15 cellular contexts compared by ENCODE assay signal in the genomic region with DNA sequence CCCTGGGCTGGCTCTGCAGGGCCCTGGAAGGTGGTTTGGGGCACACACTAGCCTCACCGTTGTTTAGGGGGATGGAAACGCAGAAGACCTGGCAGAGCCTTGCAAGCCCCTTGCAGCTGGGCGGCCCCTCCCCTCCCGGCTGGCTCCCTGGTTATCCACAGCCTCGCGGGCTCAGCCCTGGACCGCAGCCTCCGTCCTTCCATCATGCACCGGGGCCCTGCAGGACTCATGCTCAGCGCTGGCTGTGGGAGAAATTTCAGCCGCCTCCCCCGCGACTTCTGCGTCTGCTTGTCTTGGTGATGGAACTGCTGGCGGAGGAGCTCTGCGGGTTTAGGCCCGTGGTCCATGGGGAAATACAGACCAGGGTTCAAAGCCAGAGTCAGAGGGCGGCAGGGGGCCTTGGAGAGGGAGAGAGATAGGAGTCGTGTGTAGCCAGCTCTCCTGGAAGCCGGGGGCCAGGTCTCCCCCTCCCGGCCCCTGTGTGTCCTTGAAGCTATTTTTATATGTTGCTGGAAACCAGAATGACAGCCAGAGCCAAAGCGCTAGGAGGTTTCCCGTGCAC.
A peak's percentile ranks its signal among the peaks of the same experiment; 100 is the strongest.
DNase-seq lines count a peak whose midpoint lies in the region; ATAC-seq and TF ChIP-seq lines count a peak whose summit lies in the region.
"Had no signal": no experiment of that assay in that cellular context is flagged by ENCODE, and none has a peak within 500 bp of the region (broad histone marks: within the 10 kb centered on the region; RNA-seq: fewer than 3 reads in every experiment).

No MANE protein-coding gene starts in this region.

- H3K9me3 ChIP-seq in IMR-90 (ENCODE audit: control insufficient read depth, insufficient read depth, low read length): no peaks in the 10 kb centered on the region

- no peak for DNase-seq in IMR-90
- peak; percentile 52 for DNase-seq in brain microvascular endothelial cell
- peak; percentile 81 for DNase-seq in left ventricle myocardium superior
- peak; percentile 74 for DNase-seq in retina
- no peak for DNase-seq in activated CD4-positive, alpha-beta T cell treated with anti-CD3 and anti-CD28 coated beads for 4 hours
- DNase-seq in NOMO-1 treated with dmso at 0.1 percent for 144 hours (lab: John Stamatoyannopoulos, UW; ENCODE audit: unreplicated experiment): no peak
- DNase-seq in NCI-H1048 (lab: John Stamatoyannopoulos, UW): no peak
- DNase-seq in T-cell: no peak
- DNase-seq: activated CD4-positive, alpha-beta T cell treated with anti-CD3 and anti-CD28 coated beads, Interleukin-2, amount 50 U/mL, for 1 hour; AML-193; kidney glomerular epithelial cell; NCI-H526 treated with DMSO at 0.1 percent for 48 hours; small intestine had no signal

- ATAC-seq in IMR-90 (ENCODE audit: low read depth) (no peak), left ventricle myocardium superior (peak; percentile 84), T-cell (replicated peaks in 1 of 4) (no peak)
- ATAC-seq: SK-N-SH treated with all-trans-retinoic acid at 6 μM for 48 hours had no signal

- no peak overlapping the region for H3K9ac ChIP-seq in IMR-90 (ENCODE audit: low read depth, low read length)

- no peak overlapping the region for H3K56ac ChIP-seq in IMR-90 (ENCODE audit: extremely low read depth, insufficient read depth, low read length)

- no peaks in the 10 kb centered on the region for H3K36me3 Mint-ChIP-seq in T-cell
- H3K36me3 Mint-ChIP-seq: activated naive CD8-positive, alpha-beta T cell had no signal

- TF ChIP-seq CTCF in IMR-90 (conservative IDR thresholded peaks at IDR 0.05; ENCODE audit: low read depth, low read length) (no peak), brain microvascular endothelial cell (IDR thresholded peaks at IDR 0.05; ENCODE audit: low read depth, low read length, missing control alignments) (no peak)

- H2BK15ac ChIP-seq in IMR-90 (ENCODE audit: low read depth, low read length): no peak overlapping the region

- H3K4me1 Mint-ChIP-seq in T-cell: peaks cover 9 to 11% (median 10%) of the 10 kb centered on the region in 3 donors

- no peak for TF ChIP-seq POLR2A in IMR-90 (IDR thresholded peaks at IDR 0.05; ENCODE audit: low read depth, low read length)

- H3K4me3 ChIP-seq in IMR-90 (ENCODE audit: insufficient read depth, low read depth, low read length) (no peak overlapping the region), brain microvascular endothelial cell (ENCODE audit: low read depth, low read length) (no peak overlapping the region)

- H3K27ac ChIP-seq in IMR-90 (ENCODE audit: insufficient read depth, low read length) (no peak overlapping the region), brain microvascular endothelial cell (no peak overlapping the region)

- no peaks in the 10 kb centered on the region for H3K79me1 ChIP-seq in IMR-90 (ENCODE audit: low read depth in 1 of 2, low read length in 2 of 2)

- no peak overlapping the region for H4K8ac ChIP-seq in IMR-90 (ENCODE audit: low read depth in 2 of 2, low read length in 2 of 2)

- no peak overlapping the region for H3K4me2 ChIP-seq in IMR-90 (ENCODE audit: low read depth, low read length)

- H3K9me1 ChIP-seq in IMR-90 (ENCODE audit: insufficient read depth, low read length): peaks cover 5% of the 10 kb centered on the region; the same call in 1 of the 2 replicates

- no peak overlapping the region for H2BK5ac ChIP-seq in IMR-90 (ENCODE audit: low read depth, low read length, poor library complexity, severe bottlenecking)

- peaks cover 1% of the 10 kb centered on the region for H3K27me3 ChIP-seq in IMR-90 (ENCODE audit: control insufficient read depth, insufficient read depth, low read length)
- H3K27me3 ChIP-seq in brain microvascular endothelial cell (replicated peaks): no peaks in the 10 kb centered on the region

- dilution Hi-C loops in IMR-90 (cut with HindIII; ENCODE audit: low sequenced_read_pairs, unreplicated experiment): no loop called here

- peak overlapping the region; percentile 79 for H2AFZ ChIP-seq in IMR-90 (replicated peaks; ENCODE audit: low read length, poor library complexity)

- peaks cover 4% of the 10 kb centered on the region; the same call in 1 of the 2 replicates for H3K4me1 ChIP-seq in IMR-90 (ENCODE audit: control insufficient read depth, insufficient read depth, low read length)

- no peak overlapping the region for H3K4me3 Mint-ChIP-seq in T-cell
- H3K4me3 Mint-ChIP-seq: activated naive CD8-positive, alpha-beta T cell had no signal

- no peak overlapping the region for H2BK20ac ChIP-seq in IMR-90 (ENCODE audit: low read depth, low read length)

- H3K23ac ChIP-seq in IMR-90 (ENCODE audit: low read depth, low read length): no peak overlapping the region

- H3K14ac ChIP-seq in IMR-90 (replicated peaks; ENCODE audit: low read depth, low read length): no peak overlapping the region

- peak overlapping the region; percentile 57; the same call in 1 of the 2 replicates for H2AK5ac ChIP-seq in IMR-90 (ENCODE audit: low read depth, low read length)

- H3K18ac ChIP-seq in IMR-90 (ENCODE audit: low read depth, low read length): no peak overlapping the region

- H3K27me3 Mint-ChIP-seq in T-cell: peaks cover 0 to 1% of the 10 kb centered on the region in 2 donors
- H3K27me3 Mint-ChIP-seq: activated naive CD8-positive, alpha-beta T cell had no signal

- BruUV-seq in IMR-90 (replicated peaks; lab: Mats Ljungman, UMichigan): no TSS peak

- H4K20me1 ChIP-seq in IMR-90 (ENCODE audit: insufficient read depth, low read length): no peaks in the 10 kb centered on the region

- no peak overlapping the region for H2BK120ac ChIP-seq in IMR-90 (ENCODE audit: low read depth, low read length)

- TF ChIP-seq RAD21 in IMR-90 (IDR thresholded peaks at IDR 0.05; ENCODE audit: low read length): no peak

- no peak overlapping the region for H4K91ac ChIP-seq in IMR-90 (ENCODE audit: insufficient read depth, low read depth, low read length)

- no peaks in the 10 kb centered on the region for H3K36me3 ChIP-seq in IMR-90 (ENCODE audit: control insufficient read depth, insufficient read depth, low read length)
- H3K36me3 ChIP-seq in brain microvascular endothelial cell (replicated peaks): no peaks in the 10 kb centered on the region

- CTCF ChIA-PET in IMR-90 (lab: Yijun Ruan, JAX): no interaction called here
- CTCF ChIA-PET in T-cell (lab: Charles Lee): no interaction called here

- H3K9me3 Mint-ChIP-seq in T-cell: no peaks in the 10 kb centered on the region

- WGBS in IMR-90 (ENCODE audit: extremely low coverage in 2 of 2, insufficient read length in 1 of 2), 2 experiments: 40% methylated on average over 7 of the region's 23 CpGs; no CpG with 5 or more reads in 1 of the 2 experiments

- H3K4ac ChIP-seq in IMR-90 (ENCODE audit: low read depth, low read length): no peak overlapping the region

- H4K5ac ChIP-seq in IMR-90 (ENCODE audit: low read depth, low read length): no peak overlapping the region

- in situ Hi-C loops in IMR-90 (cut with MboI; ENCODE audit: low sequenced_read_pairs): no loop called here
- in situ Hi-C loops in brain microvascular endothelial cell (cut with HindIII; ENCODE audit: low pct_ligation_motif_present, low sequenced_read_pairs): no loop called here

- intact Hi-C loops in IMR-90 (cut with micrococcal nuclease): no loop called here
- intact Hi-C loops in left ventricle myocardium superior (cut with micrococcal nuclease): no loop called here

- H3K27ac Mint-ChIP-seq in T-cell: no peak overlapping the region
- H3K27ac Mint-ChIP-seq: activated naive CD8-positive, alpha-beta T cell had no signal

- POLR2A ChIA-PET in IMR-90 (lab: Charles Lee; ENCODE audit: unreplicated experiment) (no interaction called here), T-cell (lab: Charles Lee) (no interaction called here)

- H2AK9ac ChIP-seq in IMR-90 (replicated peaks; ENCODE audit: low read depth, low read length, poor library complexity): no peak overlapping the region

TF ChIP-seq in IMR-90, 13 proteins besides CTCF, POLR2A, EP300 and RAD21:
- no peak for TF ChIP-seq FOS (IDR thresholded peaks at IDR 0.05; ENCODE audit: low read depth, low read length)
- no peak for TF ChIP-seq RCOR1 (IDR thresholded peaks at IDR 0.05; ENCODE audit: insufficient replicate concordance, low read length)
- no peak for TF ChIP-seq CEBPB (IDR thresholded peaks at IDR 0.05; ENCODE audit: low read depth, low read length)
- TF ChIP-seq RFX5 (IDR thresholded peaks at IDR 0.05; ENCODE audit: low read depth, low read length): no peak
- TF ChIP-seq CHD1 (IDR thresholded peaks at IDR 0.05; ENCODE audit: low read depth, low read length): no peak
- TF ChIP-seq NFE2L2 (IDR thresholded peaks at IDR 0.05; ENCODE audit: low read depth, low read length): no peak
- no peak for TF ChIP-seq MXI1 (IDR thresholded peaks at IDR 0.05; ENCODE audit: borderline replicate concordance, low read depth, low read length)
- TF ChIP-seq BHLHE40 (IDR thresholded peaks at IDR 0.05; ENCODE audit: low read depth, low read length): no peak
- TF ChIP-seq, protein P1, sequence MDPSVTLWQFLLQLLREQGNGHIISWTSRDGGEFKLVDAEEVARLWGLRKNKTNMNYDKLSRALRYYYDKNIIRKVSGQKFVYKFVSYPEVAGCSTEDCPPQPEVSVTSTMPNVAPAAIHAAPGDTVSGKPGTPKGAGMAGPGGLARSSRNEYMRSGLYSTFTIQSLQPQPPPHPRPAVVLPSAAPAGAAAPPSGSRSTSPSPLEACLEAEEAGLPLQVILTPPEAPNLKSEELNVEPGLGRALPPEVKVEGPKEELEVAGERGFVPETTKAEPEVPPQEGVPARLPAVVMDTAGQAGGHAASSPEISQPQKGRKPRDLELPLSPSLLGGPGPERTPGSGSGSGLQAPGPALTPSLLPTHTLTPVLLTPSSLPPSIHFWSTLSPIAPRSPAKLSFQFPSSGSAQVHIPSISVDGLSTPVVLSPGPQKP (IDR thresholded peaks at IDR 0.05; ENCODE audit: borderline replicate concordance, low read depth, low read length): no peak
- TF ChIP-seq MAFK (IDR thresholded peaks at IDR 0.05; ENCODE audit: low read depth, low read length): no peak
- TF ChIP-seq SMC3 (IDR thresholded peaks at IDR 0.05; ENCODE audit: low read depth, low read length): no peak
- TF ChIP-seq, protein P2, sequence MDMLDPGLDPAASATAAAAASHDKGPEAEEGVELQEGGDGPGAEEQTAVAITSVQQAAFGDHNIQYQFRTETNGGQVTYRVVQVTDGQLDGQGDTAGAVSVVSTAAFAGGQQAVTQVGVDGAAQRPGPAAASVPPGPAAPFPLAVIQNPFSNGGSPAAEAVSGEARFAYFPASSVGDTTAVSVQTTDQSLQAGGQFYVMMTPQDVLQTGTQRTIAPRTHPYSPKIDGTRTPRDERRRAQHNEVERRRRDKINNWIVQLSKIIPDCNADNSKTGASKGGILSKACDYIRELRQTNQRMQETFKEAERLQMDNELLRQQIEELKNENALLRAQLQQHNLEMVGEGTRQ (IDR thresholded peaks at IDR 0.05; ENCODE audit: low read depth, low read length): no peak
- no peak for TF ChIP-seq MAZ (IDR thresholded peaks at IDR 0.05; ENCODE audit: borderline replicate concordance, low read depth, low read length)

Comparison
In these comparisons a context has a peak if more than half of its experiments do, and no peak if none do; other contexts are left out.
1. DNase-seq: peak in brain microvascular endothelial cell (single experiment), left ventricle myocardium superior (single experiment) and retina (single experiment); none in IMR-90 (single experiment), activated CD4-positive, alpha-beta T cell treated with anti-CD3 and anti-CD28 coated beads for 4 hours (0 of 2), NOMO-1 treated with dmso at 0.1 percent for 144 hours (single experiment), NCI-H1048 (single experiment) and T-cell (0 of 34).